ENCODE assay signal across 20 cellular contexts in genomic region chr4:115944146-115944905, GRCh38.
"Had no signal": no experiment of that assay in that cellular context is flagged by ENCODE, and none has a peak within 500 bp of the region (broad histone marks: within the 10 kb centered on the region; RNA-seq: fewer than 3 reads in every experiment).

No MANE protein-coding gene starts in this region.

- H3K27me3 ChIP-seq: heart left ventricle, neural progenitor cell, right atrium auricular region, spleen had no signal

- H3K27ac ChIP-seq: heart left ventricle, neural progenitor cell, psoas muscle, right atrium auricular region, spleen, thoracic aorta had no signal

- H3K9me3 ChIP-seq: psoas muscle, right atrium auricular region, spleen, thoracic aorta had no signal

- H3K4me3 ChIP-seq: heart left ventricle, neural progenitor cell, psoas muscle, right atrium auricular region, spleen, thoracic aorta had no signal

- FAIRE-seq: colon had no signal

- DNase-seq: activated CD4-positive, alpha-beta memory T cell treated with anti-CD3 and anti-CD28 coated beads, Interleukin-2, amount 10 ng/mL, durations not matched to agents 7 days and 5 days; activated CD4-positive, alpha-beta T cell treated with anti-CD3 and anti-CD28 coated beads, Interleukin-2, amount 10 ng/mL, durations not matched to agents 24 days and 14 days; activated gamma-delta T cell; activated naive CD4-positive, alpha-beta T cell treated with anti-CD3 and anti-CD28 coated beads, Interleukin-2, amount 50 U/mL, for 16 hours; activated naive CD8-positive, alpha-beta T cell treated with anti-CD3 and anti-CD28 coated beads, Interleukin-2, amount 50 U/mL, for 24 hours; activated T-cell treated with anti-CD3 and anti-CD28 coated beads for 4 hours; effector memory CD8-positive, alpha-beta T cell; heart left ventricle; islet precursor cell; left colon; mesenchymal stem cell; naive B cell; psoas muscle; spleen; stimulated activated CD4-positive, alpha-beta T cell treated with anti-CD3 and anti-CD28 coated beads, Interleukin-4, amount 100 ng/mL, for 1 hour; stimulated activated naive CD4-positive, alpha-beta T cell had no signal

- H3K4me1 ChIP-seq: heart left ventricle, neural progenitor cell, psoas muscle, right atrium auricular region, spleen had no signal

- ATAC-seq: activated naive CD8-positive, alpha-beta T cell treated with anti-CD3 and anti-CD28 coated beads, Interleukin-2, amount 50 U/mL, for 24 hours; effector memory CD8-positive, alpha-beta T cell; heart left ventricle; left colon; psoas muscle had no signal

- H3K36me3 ChIP-seq: heart left ventricle, neural progenitor cell, right atrium auricular region, spleen, thoracic aorta had no signal
